In the genomic region with DNA sequence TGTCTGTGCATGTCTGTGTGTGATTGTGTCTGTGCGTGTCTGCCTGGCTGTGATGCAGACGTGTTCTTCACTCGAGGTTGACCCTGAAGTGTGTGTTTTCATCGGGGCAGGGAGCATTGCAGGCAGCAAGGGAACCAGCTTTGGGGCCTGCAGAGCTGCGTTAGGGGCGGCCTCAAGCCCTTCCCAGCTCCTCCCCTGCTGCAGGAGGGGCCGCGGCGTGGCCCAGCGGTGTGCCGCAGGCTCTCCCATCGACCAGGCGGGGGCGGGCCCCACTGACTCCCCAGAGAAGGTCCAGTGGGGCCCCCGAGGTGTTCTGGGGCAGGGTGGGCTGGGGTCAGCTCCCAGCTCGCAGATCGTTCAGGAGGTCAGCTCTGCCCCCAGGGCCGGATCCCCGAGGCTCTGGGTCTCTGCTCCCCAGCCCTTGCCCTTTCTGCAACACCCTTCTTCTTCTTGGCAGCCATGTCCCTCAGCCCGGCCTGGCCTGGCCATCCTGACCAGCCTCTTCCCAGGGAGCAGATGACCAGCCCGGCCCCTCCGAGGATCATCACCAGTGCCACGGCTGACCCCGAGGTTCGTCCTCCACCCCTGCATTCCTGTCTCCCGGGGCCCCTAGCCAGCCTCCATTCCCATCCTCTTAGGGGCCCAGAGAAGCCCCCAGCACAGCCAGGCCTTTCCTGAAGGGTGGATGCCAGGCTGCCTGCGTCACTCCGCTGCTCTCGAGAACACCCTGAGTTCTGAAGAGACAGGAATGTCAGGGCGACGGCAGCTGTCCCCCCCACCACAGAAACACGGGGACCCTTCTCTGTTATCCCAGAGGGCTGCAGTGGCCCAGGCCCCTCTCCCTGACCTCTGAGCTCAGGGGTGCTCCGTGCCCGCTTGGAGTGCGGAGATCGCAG, we compare ENCODE assay signal across 10 cellular contexts. TPM values are rescaled to one million over a fixed set of nuclear protein-coding genes. Genes with fewer than 3 reads are reported as not detected.
DNase-seq lines count a peak whose midpoint lies in the region; ATAC-seq and TF ChIP-seq lines count a peak whose summit lies in the region.
"Had no signal": no experiment of that assay in that cellular context is flagged by ENCODE, and none has a peak within 500 bp of the region (broad histone marks: within the 10 kb centered on the region; RNA-seq: fewer than 3 reads in every experiment).

No MANE protein-coding gene starts in this region.

- in situ Hi-C loops in G401 (cut with HindIII; ENCODE audit: low sequenced_read_pairs), result no loop called here

- no peak for TF ChIP-seq EP300 in ovary (IDR thresholded peaks at IDR 0.05)

- H3K4me3 ChIP-seq in ovary, result no peak overlapping the region

- no peak for TF ChIP-seq POLR2A in ovary (IDR thresholded peaks at IDR 0.05)

- H3K4me1 ChIP-seq in ovary (ENCODE audit: insufficient read depth), result peaks cover 6% of the 10 kb centered on the region

- no peak overlapping the region for H3K27ac ChIP-seq in ovary

- WGBS in ovary, 3 donors, result 28 to 31% (median 28%) methylated on average over 35 to 36 of the region's 36 CpGs

- no peak for TF ChIP-seq CTCF in ovary (IDR thresholded peaks at IDR 0.05)

- H3K36me3 ChIP-seq in ovary, result no peaks in the 10 kb centered on the region

- peak; percentile 82 for DNase-seq in ELR (ENCODE audit: low read depth)
- DNase-seq in ovary, result peak in 4 of 5 donors; percentile 48 to 81 (median 54)
- DNase-seq in RKO (ENCODE audit: low spot score), result no peak
- no peak for DNase-seq in G401 (ENCODE audit: low spot score)
- DNase-seq: NCI-H1930 had no signal

- ATAC-seq in HG03432 (IDR thresholded peaks at IDR 0.05; ENCODE audit: unreplicated experiment) (peak; percentile 61), esophagus mucosa (peak; percentile 35), GM18858 (IDR thresholded peaks at IDR 0.05; ENCODE audit: unreplicated experiment) (no peak), GM18520 (IDR thresholded peaks at IDR 0.05; ENCODE audit: unreplicated experiment) (no peak)

- intact Hi-C loops in ovary (cut with DNase I), result no loop called here

- no peaks in the 10 kb centered on the region for H3K27me3 ChIP-seq in ovary

- H3K9me3 ChIP-seq in ovary, result no peaks in the 10 kb centered on the region

RNA-seq across cellular contexts. Expression of a gene that starts 11.1 kb away (rescaled TPM):
- total RNA-seq in esophagus mucosa, result 0.08 TPM
- total RNA-seq in ovary, result under 1 TPM in 6 of 7 donors, not detected in 1; 0.08 to 0.74 (median 0.26) TPM
- polyA plus RNA-seq in ovary, result under 1 TPM; 0.20 to 0.24 TPM
- 0.07 TPM in 1 of 2 replicates, not detected in the other for total RNA-seq in G401 (2014; rRNA removed; shearing (Covaris generic))
- polyA plus RNA-seq: neural cell had no signal

RNA-seq across cellular contexts. Expression of a gene that starts 27.3 kb away (rescaled TPM):
- total RNA-seq in esophagus mucosa (0.40 TPM), ovary (10 to 100 TPM in 1 of 7 donors, 1 to 10 TPM in 2, under 1 TPM in 4; 0.11 to 12.9 (median 0.61) TPM)
- polyA plus RNA-seq in ovary, result 1 to 10 TPM in 1 of 2 donors, under 1 TPM in 1; 0.15 to 1.2 TPM
- total RNA-seq in G401 (2014; rRNA removed; shearing (Covaris generic)), result 6.8 and 19.3 TPM in 2 replicates

RNA-seq across cellular contexts. Expression of a gene that starts 31.4 kb away (rescaled TPM):
- 0.44 TPM for total RNA-seq in esophagus mucosa
- under 1 TPM in 4 of 7 donors, not detected in 3; 0.20 to 0.69 (median 0.34) TPM for total RNA-seq in ovary
- polyA plus RNA-seq in ovary, result under 1 TPM in 1 of 2 donors, not detected in 1; 0.19 TPM
- 5.1 and 9.4 TPM in 2 replicates for total RNA-seq in G401 (2014; rRNA removed; shearing (Covaris generic))
- polyA plus RNA-seq: neural cell had no signal

Comparison
In these comparisons a context has a peak if more than half of its experiments do, and no peak if none do; other contexts are left out.
1. DNase-seq: peak in ELR (single experiment) and ovary (4 of 5); none in RKO (single experiment) and G401 (single experiment).
2. ATAC-seq: peak in HG03432 (single experiment) and esophagus mucosa (single experiment); none in GM18858 (single experiment) and GM18520 (single experiment).